In the genomic region with DNA sequence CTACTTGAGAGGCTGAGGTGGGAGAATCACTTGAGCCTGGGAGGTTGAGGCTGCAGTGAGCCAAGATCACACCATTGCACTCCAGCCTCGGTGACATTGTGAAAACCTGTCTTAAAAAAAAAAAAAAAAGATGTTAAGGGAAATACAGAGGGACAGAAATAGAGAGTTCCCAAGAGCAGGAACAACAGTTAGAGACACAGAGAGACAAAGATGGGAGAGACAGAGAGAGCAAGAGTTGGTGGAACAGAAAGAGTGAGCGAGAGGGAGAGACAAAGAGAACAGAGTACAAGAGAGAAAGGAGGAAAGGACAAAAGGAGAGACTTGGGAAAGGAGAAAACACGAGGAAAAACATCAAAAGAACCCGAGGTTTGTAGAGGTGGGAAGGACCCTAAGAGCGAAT, we compare ENCODE assay signal across 25 cellular contexts. TPM values are rescaled to one million over a fixed set of nuclear protein-coding genes. Genes with fewer than 3 reads are reported as not detected.
A peak's percentile ranks its signal among the peaks of the same experiment; 100 is the strongest.
DNase-seq lines count a peak whose midpoint lies in the region; ATAC-seq and TF ChIP-seq lines count a peak whose summit lies in the region.
"Had no signal": no experiment of that assay in that cellular context is flagged by ENCODE, and none has a peak within 500 bp of the region (broad histone marks: within the 10 kb centered on the region; RNA-seq: fewer than 3 reads in every experiment).

No MANE protein-coding gene starts in this region.

- H4K20me1 ChIP-seq in smooth muscle cell (ENCODE audit: low read depth), result no peaks in the 10 kb centered on the region

- ATAC-seq in central memory CD8-positive, alpha-beta T cell (replicated peaks; ENCODE audit: extremely low read depth, poor library complexity, severe bottlenecking), result no peak
- no peak for ATAC-seq in HG03521 (IDR thresholded peaks at IDR 0.05; ENCODE audit: unreplicated experiment)
- ATAC-seq: left ventricle myocardium superior, right cardiac atrium had no signal

- H3K27me3 ChIP-seq in smooth muscle cell (ENCODE audit: low read depth), result no peaks in the 10 kb centered on the region
- H3K27me3 ChIP-seq: ascending aorta, SJCRH30, upper lobe of left lung had no signal

- no peaks in the 10 kb centered on the region for H3K36me3 ChIP-seq in smooth muscle cell (ENCODE audit: low read depth)
- H3K36me3 ChIP-seq: ascending aorta, SJCRH30, upper lobe of left lung had no signal

- H3F3A ChIP-seq in smooth muscle cell (ENCODE audit: low read depth), result peaks cover 10% of the 10 kb centered on the region

- H3K9ac ChIP-seq in smooth muscle cell (ENCODE audit: low read depth), result no peak overlapping the region
- H3K9ac ChIP-seq: KMS-11, parathyroid adenoma had no signal

- H3K27me3 Mint-ChIP-seq in activated naive CD8-positive, alpha-beta T cell, result peaks cover 1% of the 10 kb centered on the region
- peaks cover 12% of the 10 kb centered on the region for H3K27me3 Mint-ChIP-seq in activated naive CD8-positive, alpha-beta T cell treated with anti-CD3 and anti-CD28 coated beads for 36 hours
- H3K27me3 Mint-ChIP-seq in IgD-negative memory B cell, result no peaks in the 10 kb centered on the region
- no peaks in the 10 kb centered on the region for H3K27me3 Mint-ChIP-seq in central memory CD8-positive, alpha-beta T cell

- no peak for DNase-seq in activated naive CD8-positive, alpha-beta T cell treated with anti-CD3 and anti-CD28 coated beads for 36 hours
- DNase-seq in central memory CD8-positive, alpha-beta T cell (ENCODE audit: low spot score in 2 of 2), result no peak
- DNase-seq in smooth muscle cell (lab: John Stamatoyannopoulos, UW; ENCODE audit: unreplicated experiment) (no peak), NCI-H2196 treated with DMSO at 0.1 percent for 48 hours (lab: John Stamatoyannopoulos, UW; ENCODE audit: unreplicated experiment) (no peak)
- no peak for DNase-seq in stimulated activated CD4-positive, alpha-beta T cell treated with anti-CD3 and anti-CD28 coated beads, Interleukin-2, amount 100 ng/mL, for 48 hours
- DNase-seq: activated CD4-positive, alpha-beta T cell treated with anti-CD3 and anti-CD28 coated beads for 4 hours; activated gamma-delta T cell treated with Interleukin-2 at 50 U/mL for 16 hours; GDM1; GOT3; islet precursor cell; left ventricle myocardium superior; midbrain; NCI-H146; NCI-H524; right cardiac atrium; SJCRH30; stimulated activated CD4-positive, alpha-beta T cell treated with anti-CD3 and anti-CD28 coated beads, Interleukin-4, amount 100 ng/mL, for 4 hours; upper lobe of left lung had no signal

- peaks cover 31% of the 10 kb centered on the region for H3K4me1 ChIP-seq in smooth muscle cell (ENCODE audit: low read depth)

- H3K36me3 Mint-ChIP-seq in activated naive CD8-positive, alpha-beta T cell, result no peaks in the 10 kb centered on the region
- H3K36me3 Mint-ChIP-seq in activated naive CD8-positive, alpha-beta T cell treated with anti-CD3 and anti-CD28 coated beads for 36 hours, result no peaks in the 10 kb centered on the region
- peaks cover 3% of the 10 kb centered on the region for H3K36me3 Mint-ChIP-seq in IgD-negative memory B cell
- H3K36me3 Mint-ChIP-seq in central memory CD8-positive, alpha-beta T cell (ENCODE audit: insufficient read depth), result no peaks in the 10 kb centered on the region

- H3K4me3 Mint-ChIP-seq in activated naive CD8-positive, alpha-beta T cell, result no peak overlapping the region
- H3K4me3 Mint-ChIP-seq in activated naive CD8-positive, alpha-beta T cell treated with anti-CD3 and anti-CD28 coated beads for 36 hours, result no peak overlapping the region
- H3K4me3 Mint-ChIP-seq in IgD-negative memory B cell, result peak overlapping the region in 2 of 4 donors; percentile 5 to 53
- no peak overlapping the region for H3K4me3 Mint-ChIP-seq in central memory CD8-positive, alpha-beta T cell
- H3K4me3 Mint-ChIP-seq: nephron had no signal

- H3K27ac Mint-ChIP-seq in activated naive CD8-positive, alpha-beta T cell, result peak overlapping the region; percentile 8
- no peak overlapping the region for H3K27ac Mint-ChIP-seq in activated naive CD8-positive, alpha-beta T cell treated with anti-CD3 and anti-CD28 coated beads for 36 hours
- peak overlapping the region; percentile 71 to 98 (median 93) for H3K27ac Mint-ChIP-seq in IgD-negative memory B cell
- H3K27ac Mint-ChIP-seq in central memory CD8-positive, alpha-beta T cell (ENCODE audit: low read depth), result peak overlapping the region; percentile 8
- H3K27ac Mint-ChIP-seq: nephron had no signal

- TF ChIP-seq CTCF in smooth muscle cell (IDR thresholded peaks at IDR 0.05; ENCODE audit: borderline replicate concordance, insufficient read depth, poor library complexity, severe bottlenecking), result no peak

- WGBS in smooth muscle cell (ENCODE audit: low lambda C conversion rate), result 91% methylated on average over 5 of the region's 5 CpGs

- no peaks in the 10 kb centered on the region for H3K9me3 ChIP-seq in smooth muscle cell (replicated peaks; ENCODE audit: low read depth)
- H3K9me3 ChIP-seq: ascending aorta, SJCRH30, upper lobe of left lung had no signal

- H3K4me1 Mint-ChIP-seq in activated naive CD8-positive, alpha-beta T cell (ENCODE audit: low read depth), result peaks cover 53% of the 10 kb centered on the region
- H3K4me1 Mint-ChIP-seq in activated naive CD8-positive, alpha-beta T cell treated with anti-CD3 and anti-CD28 coated beads for 36 hours, result peaks cover 60% of the 10 kb centered on the region
- H3K4me1 Mint-ChIP-seq in IgD-negative memory B cell, result peaks cover 44 to 70% (median 47%) of the 10 kb centered on the region in 3 donors
- H3K4me1 Mint-ChIP-seq in central memory CD8-positive, alpha-beta T cell, result peaks cover 32% of the 10 kb centered on the region

- H2AFZ ChIP-seq in smooth muscle cell (ENCODE audit: low read depth), result no peak overlapping the region
- H2AFZ ChIP-seq: parathyroid adenoma had no signal

- H3K27ac ChIP-seq in smooth muscle cell (ENCODE audit: low read depth), result peak overlapping the region; percentile 73
- H3K27ac ChIP-seq: ascending aorta, KMS-11, parathyroid adenoma, SJCRH30, upper lobe of left lung had no signal

- H3K4me3 ChIP-seq in smooth muscle cell, result no peak overlapping the region
- H3K4me3 ChIP-seq: ascending aorta, SJCRH30, upper lobe of left lung had no signal

- H3K79me2 ChIP-seq in smooth muscle cell (ENCODE audit: low read depth), result no peaks in the 10 kb centered on the region
- H3K79me2 ChIP-seq: parathyroid adenoma had no signal

- H3K9me3 Mint-ChIP-seq in activated naive CD8-positive, alpha-beta T cell (ENCODE audit: low read depth), result no peaks in the 10 kb centered on the region
- H3K9me3 Mint-ChIP-seq in activated naive CD8-positive, alpha-beta T cell treated with anti-CD3 and anti-CD28 coated beads for 36 hours, result no peaks in the 10 kb centered on the region
- H3K9me3 Mint-ChIP-seq in IgD-negative memory B cell, result no peaks in the 10 kb centered on the region
- H3K9me3 Mint-ChIP-seq in central memory CD8-positive, alpha-beta T cell, result no peaks in the 10 kb centered on the region
- H3K9me3 Mint-ChIP-seq: nephron had no signal

- peak overlapping the region; percentile 13 for H3K4me2 ChIP-seq in smooth muscle cell
- H3K4me2 ChIP-seq: KMS-11 had no signal

RNA-seq across cellular contexts. Expression of gene BHLHE40, which starts 35.8 kb away (rescaled TPM):
- total RNA-seq in activated naive CD8-positive, alpha-beta T cell treated with anti-CD3 and anti-CD28 coated beads for 36 hours, result 100 to 1,000 TPM; 292 to 294 TPM
- polyA plus RNA-seq in IgD-negative memory B cell (11.1 TPM), smooth muscle cell (209 and 241 TPM in 2 replicates)
- total RNA-seq in smooth muscle cell, result 170 and 195 TPM in 2 replicates
